ENCODE assay signal across 23 cellular contexts in the genomic region with DNA sequence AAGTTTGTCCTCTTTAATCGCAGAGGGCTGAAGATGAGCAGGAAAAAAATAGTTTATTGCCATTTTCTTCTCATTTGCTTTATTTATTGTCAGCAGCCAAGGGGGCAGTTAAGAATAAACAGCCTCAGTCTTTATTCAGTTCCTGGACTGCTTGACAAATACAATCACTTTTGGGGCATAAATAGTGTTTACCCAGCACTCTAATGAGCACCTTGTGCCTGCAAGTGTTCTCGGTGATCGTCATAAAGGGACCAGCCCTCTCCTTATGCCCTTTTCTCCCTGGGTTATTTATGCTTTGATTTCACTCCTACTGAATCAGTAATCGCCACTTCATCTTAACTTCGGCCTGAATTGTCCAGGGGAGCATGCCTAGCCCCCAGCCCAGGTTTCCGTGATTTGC. TPM values are rescaled to one million over a fixed set of nuclear protein-coding genes. Genes with fewer than 3 reads are reported as not detected.
DNase-seq lines count a peak whose midpoint lies in the region; ATAC-seq, FAIRE-seq and TF ChIP-seq lines count a peak whose summit lies in the region.
"Had no signal": no experiment of that assay in that cellular context is flagged by ENCODE, and none has a peak within 500 bp of the region (broad histone marks: within the 10 kb centered on the region; RNA-seq: fewer than 3 reads in every experiment).

No MANE protein-coding gene starts in this region.

- WGBS in mesendoderm (ENCODE audit: extremely low coverage, insufficient coverage, low lambda C conversion rate): 100% methylated on average over 1 of the region's 6 CpGs
- WGBS in pancreas, 2 donors: 88 to 92% methylated on average over 6 of the region's 6 CpGs

- TF ChIP-seq CTCF in pancreas (IDR thresholded peaks at IDR 0.05): no peak

- no peak overlapping the region; the same call in 1 of the 2 replicates for H3K9ac ChIP-seq in Karpas-422 (ENCODE audit: low read length)
- no peak overlapping the region for H3K9ac ChIP-seq in SK-N-MC (ENCODE audit: insufficient read length)
- no peak overlapping the region for H3K9ac ChIP-seq in mesendoderm (ENCODE audit: low read length)

- H3K79me2 ChIP-seq in Karpas-422 (ENCODE audit: low read length) (no peaks in the 10 kb centered on the region), mesendoderm (ENCODE audit: control insufficient read depth, insufficient read depth, low read length) (no peaks in the 10 kb centered on the region)

- no peak overlapping the region for H2BK5ac ChIP-seq in mesendoderm (ENCODE audit: low read length)

- peak overlapping the region; percentile 70 for H3K4me2 ChIP-seq in Karpas-422 (ENCODE audit: low read depth, low read length, poor library complexity, severe bottlenecking)
- no peak overlapping the region for H3K4me2 ChIP-seq in mesendoderm (ENCODE audit: low read length)

- no peak overlapping the region for H3K4me3 ChIP-seq in Karpas-422 (ENCODE audit: low read length)
- no peak overlapping the region for H3K4me3 ChIP-seq in SK-N-MC
- H3K4me3 ChIP-seq in mesendoderm (ENCODE audit: low read length): no peak overlapping the region
- no peak overlapping the region for H3K4me3 ChIP-seq in pancreas

- H2AK5ac ChIP-seq in mesendoderm (ENCODE audit: low read length): no peak overlapping the region

- H3K9me3 ChIP-seq in Karpas-422 (ENCODE audit: low read length) (no peaks in the 10 kb centered on the region), SK-N-MC (ENCODE audit: low read depth, low read length) (no peaks in the 10 kb centered on the region), pancreas (no peaks in the 10 kb centered on the region)
- H3K9me3 ChIP-seq: Caco-2 had no signal

- no peak overlapping the region for H2BK120ac ChIP-seq in mesendoderm (ENCODE audit: low read depth, low read length)

- H4K5ac ChIP-seq in mesendoderm (ENCODE audit: low read length): no peak overlapping the region

- H3K9me2 ChIP-seq in Karpas-422 (replicated peaks; ENCODE audit: insufficient read depth, low read length): no peaks in the 10 kb centered on the region

- H3K27me3 ChIP-seq in Karpas-422 (ENCODE audit: low read length): no peaks in the 10 kb centered on the region
- H3K27me3 ChIP-seq in mesendoderm (ENCODE audit: insufficient read depth, low read length, poor library complexity): no peaks in the 10 kb centered on the region
- H3K27me3 ChIP-seq in pancreas: no peaks in the 10 kb centered on the region

- H2BK15ac ChIP-seq in mesendoderm (replicated peaks; ENCODE audit: low read depth): no peak overlapping the region

- H3K36me3 ChIP-seq in Karpas-422 (ENCODE audit: insufficient read depth, low read length) (no peaks in the 10 kb centered on the region), SK-N-MC (ENCODE audit: insufficient read depth, low read length) (no peaks in the 10 kb centered on the region), mesendoderm (ENCODE audit: control insufficient read depth, insufficient read depth, low read length) (no peaks in the 10 kb centered on the region), pancreas (no peaks in the 10 kb centered on the region)

- H3K56ac ChIP-seq in mesendoderm (ENCODE audit: low read length): no peak overlapping the region

- no peak overlapping the region for H4K8ac ChIP-seq in mesendoderm (ENCODE audit: low read depth, low read length)

- peak overlapping the region; percentile 56 for H3K18ac ChIP-seq in mesendoderm (ENCODE audit: low read length)

- no peaks in the 10 kb centered on the region for H4K20me1 ChIP-seq in Karpas-422 (ENCODE audit: insufficient read depth, low read depth, low read length)

- ATAC-seq in HG03442 (IDR thresholded peaks at IDR 0.05; ENCODE audit: unreplicated experiment) (no peak), pancreas (no peak)

- DNase-seq in NCI-H1092 treated with DMSO at 0.1 percent for 48 hours (lab: John Stamatoyannopoulos, UW) (peak; percentile 11), NCI-H1092 (lab: John Stamatoyannopoulos, UW) (no peak), Karpas-422 (no peak), SK-N-MC (ENCODE audit: low read depth, low spot score) (no peak), mesendoderm (no peak), amniotic stem cell (lab: John Stamatoyannopoulos, UW) (no peak), pancreas (no peak)
- DNase-seq: 8988T, C1 segment of cervical spinal cord, Caco-2, DMS53, GOT3, HFFc6, KG1, NCI-H2081 treated with DMSO at 0.1 percent for 48 hours, NCI-H774, SHP77 had no signal

- intact Hi-C loops in pancreas (cut with DNase I): no loop called here

- H3K4me1 ChIP-seq in Karpas-422 (ENCODE audit: low read length): peaks cover 87% of the 10 kb centered on the region
- H3K4me1 ChIP-seq in mesendoderm (ENCODE audit: control insufficient read depth, low read depth, low read length): peaks cover 9% of the 10 kb centered on the region
- H3K4me1 ChIP-seq in pancreas: no peaks in the 10 kb centered on the region

- no peak overlapping the region for H2AFZ ChIP-seq in Karpas-422 (ENCODE audit: low read length)

- H3K27ac ChIP-seq in Karpas-422 (ENCODE audit: low read length) (peak overlapping the region; percentile 98), SK-N-MC (0 out of 2 replicates have a peak overlapping the region, but pooled peaks have one; percentile 52), mesendoderm (ENCODE audit: low read depth, low read length) (no peak overlapping the region), pancreas (no peak overlapping the region)

- H3K23ac ChIP-seq in mesendoderm (ENCODE audit: low read length): no peak overlapping the region

- no peak overlapping the region for H3K4ac ChIP-seq in mesendoderm (ENCODE audit: low read depth, low read length)

- no peaks in the 10 kb centered on the region for H3K79me1 ChIP-seq in mesendoderm (ENCODE audit: low read length)

- no peak for FAIRE-seq in pancreas (lab: Jason Lieb, UNC)
- FAIRE-seq: G401.6, GM12891, GM19239, RCC 7860 had no signal

RNA-seq across cellular contexts. Expression of a gene that starts 55.7 kb away (rescaled TPM):
- not detected in 2 replicates for total RNA-seq in Karpas-422 (2014; rRNA removed; shearing (Covaris generic); ENCODE audit: low replicate concordance)
- polyA plus RNA-seq in mesendoderm (2013, experiment 1 of 2): 1.1 TPM
- polyA plus RNA-seq in mesendoderm (2013, experiment 2 of 2): 1.1 TPM
- total RNA-seq in pancreas: under 1 TPM in 4 of 6 donors, not detected in 2; 0.22 to 0.43 (median 0.29) TPM
- polyA plus RNA-seq in pancreas: under 1 TPM; 0.15 to 0.77 TPM
- total RNA-seq: Caco-2, HFFc6, MCF 10A had no signal

Comparison
In these comparisons a context has a peak if more than half of its experiments do, and no peak if none do; other contexts are left out.
1. H3K27ac ChIP-seq: peak in Karpas-422 (single experiment) and SK-N-MC (single experiment); none in mesendoderm (single experiment) and pancreas (0 of 4).